ENCODE assay signal across 9 cellular contexts in genomic region chrX:31223817-31224216, GRCh38.
DNase-seq lines count a peak whose midpoint lies in the region; ATAC-seq and TF ChIP-seq lines count a peak whose summit lies in the region.
"Had no signal": no experiment of that assay in that cellular context is flagged by ENCODE, and none has a peak within 500 bp of the region (broad histone marks: within the 10 kb centered on the region; RNA-seq: fewer than 3 reads in every experiment).

No MANE protein-coding gene starts in this region.

- CTCF ChIA-PET in WTC11 (lab: Charles Lee), result interaction anchor here (2.8 kb wide), 1 partner anchor 10 kb away, joined by 6 read pairs; no protein-coding TSS in a partner anchor

- no peak for TF ChIP-seq CTCF in GM13976 (IDR thresholded peaks at IDR 0.05; ENCODE audit: borderline replicate concordance, control extremely low read depth, extremely low read depth, insufficient read depth, missing control alignments)
- TF ChIP-seq CTCF in HFFc6 (IDR thresholded peaks at IDR 0.05), result no peak
- no peak for TF ChIP-seq CTCF in fibroblast of mammary gland (conservative IDR thresholded peaks at IDR 0.05; ENCODE audit: control insufficient read depth, insufficient read depth, low read depth, low read length)
- TF ChIP-seq CTCF in WTC11 (IDR thresholded peaks at IDR 0.05), result no peak

- peak overlapping the region; percentile 64 for H3K27ac Mint-ChIP-seq in HFFc6
- H3K27ac Mint-ChIP-seq in WTC11, result no peak overlapping the region

- H3K4me3 ChIP-seq in fibroblast of mammary gland (ENCODE audit: control insufficient read depth, low read depth, low read length), result no peak overlapping the region

- H3K4me3 Mint-ChIP-seq in HFFc6 (peak overlapping the region; percentile 51), WTC11 (no peak overlapping the region)

- H3K36me3 Mint-ChIP-seq in HFFc6 (ENCODE audit: low read depth) (no peaks in the 10 kb centered on the region), WTC11 (no peaks in the 10 kb centered on the region)

- POLR2A ChIA-PET in WTC11 (lab: Charles Lee), result no interaction called here

- in situ Hi-C loops in GM13976 (cut with MboI; ENCODE audit: low sequenced_read_pairs, unreplicated experiment), result loop anchor here (25.0 kb wide), 1 partner anchor 438 kb away; no protein-coding TSS in a partner anchor

- H3K9me3 Mint-ChIP-seq in HFFc6, result no peaks in the 10 kb centered on the region
- no peaks in the 10 kb centered on the region for H3K9me3 Mint-ChIP-seq in WTC11

- H3K27me3 Mint-ChIP-seq in HFFc6 (ENCODE audit: insufficient read depth) (no peaks in the 10 kb centered on the region), WTC11 (ENCODE audit: low read depth) (no peaks in the 10 kb centered on the region)

- DNase-seq in GM13976 (ENCODE audit: low spot score) (peak; percentile 28), HFFc6 (peak; percentile 52), M059J (ENCODE audit: low read depth) (peak; percentile 38), fibroblast of mammary gland (ENCODE audit: low read depth) (peak; percentile 59), DMS53 treated with DMSO at 0.1 percent for 48 hours (lab: John Stamatoyannopoulos, UW; ENCODE audit: unreplicated experiment) (no peak), D341Med (ENCODE audit: low spot score) (no peak), WTC11 (ENCODE audit: low spot score) (no peak)
- DNase-seq in activated naive CD4-positive, alpha-beta T cell (lab: John Stamatoyannopoulos, UW), result no peak
- DNase-seq: NCI-H2029 treated with DMSO at 0.1 percent for 48 hours had no signal

- no peak for ATAC-seq in WTC11

- H3K4me1 Mint-ChIP-seq in HFFc6 (ENCODE audit: low read depth), result peaks cover 45% of the 10 kb centered on the region
- no peaks in the 10 kb centered on the region for H3K4me1 Mint-ChIP-seq in WTC11

TF ChIP-seq in WTC11, 78 proteins besides CTCF, POLR2A, EP300 and RAD21:
- TF ChIP-seq RELA (CRISPR knock-in tag; IDR thresholded peaks at IDR 0.05; ENCODE audit: borderline replicate concordance) (no peak), NR2C2 (CRISPR knock-in tag; IDR thresholded peaks at IDR 0.05) (no peak)

Comparison
In these comparisons a context has a peak if more than half of its experiments do, and no peak if none do; other contexts are left out.
1. DNase-seq: peak in GM13976 (single experiment), HFFc6 (single experiment), M059J (single experiment) and fibroblast of mammary gland (single experiment); none in DMS53 treated with DMSO at 0.1 percent for 48 hours (single experiment), D341Med (single experiment), WTC11 (single experiment) and activated naive CD4-positive, alpha-beta T cell (0 of 4).